ENCODE assay signal across 24 cellular contexts in genomic region chr1:22284236-22284635, GRCh38.
"Had no signal": no experiment of that assay in that cellular context is flagged by ENCODE, and none has a peak within 500 bp of the region (broad histone marks: within the 10 kb centered on the region; RNA-seq: fewer than 3 reads in every experiment).

No MANE protein-coding gene starts in this region.

- H3K9me3 ChIP-seq: lower lobe of right lung, mucosa of descending colon had no signal

- H3K27ac ChIP-seq: coronary artery, dorsolateral prefrontal cortex, esophagus muscularis mucosa, foreskin keratinocyte, gastroesophageal sphincter, heart left ventricle, hepatocyte, left lung, lower lobe of right lung had no signal

- H3K79me2 ChIP-seq: hepatocyte had no signal

- H3K27ac Mint-ChIP-seq: immature natural killer cell, mesothelial cell of epicardium had no signal

- H3K4me2 ChIP-seq: hepatocyte had no signal

- H3K4me1 Mint-ChIP-seq: immature natural killer cell had no signal

- H3K4me3 Mint-ChIP-seq: immature natural killer cell, mesothelial cell of epicardium had no signal

- FAIRE-seq: colon, endothelial cell of umbilical vein, frontal cortex, kidney had no signal

- H3K4me3 ChIP-seq: coronary artery, dorsolateral prefrontal cortex, esophagus muscularis mucosa, gastroesophageal sphincter, heart left ventricle, hepatocyte, left lung, lower lobe of right lung, mucosa of descending colon had no signal

- DNase-seq: dermis blood vessel endothelial cell; effector CD4-positive, alpha-beta T cell; effector memory CD4-positive, alpha-beta T cell; foreskin keratinocyte; heart left ventricle; hypothalamus; immature natural killer cell; kidney glomerular epithelial cell; left colon; left lung; left ventricle myocardium superior; lower lobe of right lung; mesenchymal stem cell; mucosa of descending colon had no signal

- H3K36me3 ChIP-seq: esophagus muscularis mucosa, gastroesophageal sphincter, heart left ventricle, left lung, lower lobe of right lung had no signal

- H2AFZ ChIP-seq: hepatocyte had no signal

- H3K4me1 ChIP-seq: esophagus muscularis mucosa, foreskin keratinocyte, gastroesophageal sphincter, heart left ventricle, left lung, lower lobe of right lung had no signal

- H3K27me3 ChIP-seq: dorsolateral prefrontal cortex, hepatocyte had no signal

- ATAC-seq: foreskin keratinocyte, gastroesophageal sphincter, heart left ventricle, left colon, left lung, left ventricle myocardium superior, lower lobe of right lung, mucosa of descending colon had no signal

- H3K36me3 Mint-ChIP-seq: immature natural killer cell, mesothelial cell of epicardium had no signal
